16 cellular contexts compared by ENCODE assay signal in the genomic region with DNA sequence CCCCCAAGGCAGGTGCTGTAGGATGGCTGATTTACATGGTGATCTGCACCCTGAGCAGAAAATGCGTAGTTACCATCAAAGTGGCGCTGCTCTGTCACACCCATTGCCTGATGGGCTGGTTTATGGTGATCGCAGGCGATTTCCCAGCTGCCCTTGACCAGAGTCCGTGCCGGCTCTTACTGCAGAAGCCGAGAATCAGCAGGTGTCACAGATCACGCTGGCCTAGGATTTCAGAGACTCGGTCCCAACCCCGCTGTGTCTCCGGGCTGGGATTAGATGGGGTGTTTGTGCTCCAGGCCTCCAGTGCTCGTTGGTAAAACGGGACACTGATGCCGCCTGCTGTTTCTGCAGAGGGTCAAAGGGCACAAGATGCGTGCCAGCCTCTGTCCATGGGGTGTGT.
DNase-seq lines count a peak whose midpoint lies in the region; ATAC-seq and TF ChIP-seq lines count a peak whose summit lies in the region.
"Had no signal": no experiment of that assay in that cellular context is flagged by ENCODE, and none has a peak within 500 bp of the region (broad histone marks: within the 10 kb centered on the region; RNA-seq: fewer than 3 reads in every experiment).

No MANE protein-coding gene starts in this region.

- H3K9ac ChIP-seq in H9 (ENCODE audit: extremely low read depth, insufficient read length, low read length) = no peak overlapping the region

- H3K27ac ChIP-seq in H9 (ENCODE audit: insufficient read length, low read depth, low read length) (no peak overlapping the region), VCaP (peak overlapping the region; percentile 10; the same call in 1 of the 2 replicates), osteoblast (ENCODE audit: low read depth, low read length) (no peak overlapping the region)
- H3K27ac ChIP-seq: 22Rv1 had no signal

- H3K79me1 ChIP-seq in H9 (ENCODE audit: insufficient read depth, low read depth, low read length, poor library complexity, severe bottlenecking) = no peaks in the 10 kb centered on the region

- no peaks in the 10 kb centered on the region for H3K79me2 ChIP-seq in H9 (ENCODE audit: insufficient read depth, low read length)
- peaks cover 36% of the 10 kb centered on the region for H3K79me2 ChIP-seq in osteoblast (ENCODE audit: insufficient read depth, low read length)

- H3K56ac ChIP-seq in H9 (ENCODE audit: insufficient read length, low read depth, low read length) = no peak overlapping the region

- H3K4me3 Mint-ChIP-seq in H9 = no peak overlapping the region
- no peak overlapping the region for H3K4me3 Mint-ChIP-seq in glutamatergic neuron (ENCODE audit: unreplicated experiment)
- H3K4me3 Mint-ChIP-seq: CD14-positive monocyte; CD8-positive, alpha-beta T cell had no signal

- H3T11ph ChIP-seq in H9 (ENCODE audit: low read length) = no peak overlapping the region

- no peak overlapping the region for H2BK20ac ChIP-seq in H9 (ENCODE audit: low read depth, low read length, poor library complexity, severe bottlenecking)

- H4K8ac ChIP-seq in H9 (replicated peaks; ENCODE audit: insufficient read length, low read depth, low read length) = no peak overlapping the region

- H4K20me1 ChIP-seq in H9 (ENCODE audit: control insufficient read depth, insufficient read depth, insufficient read length) = no peaks in the 10 kb centered on the region
- peaks cover 53% of the 10 kb centered on the region for H4K20me1 ChIP-seq in osteoblast (ENCODE audit: insufficient read depth, low read length)

- no peak overlapping the region for H3K27ac Mint-ChIP-seq in H9
- no peak overlapping the region for H3K27ac Mint-ChIP-seq in glutamatergic neuron (ENCODE audit: unreplicated experiment)

- peak; percentile 71 for ATAC-seq in mucosa of descending colon
- no peak for ATAC-seq in GM18873 (IDR thresholded peaks at IDR 0.05; ENCODE audit: low FRiP score, unreplicated experiment)
- ATAC-seq: CD8-positive, alpha-beta T cell had no signal

- H3K36me3 ChIP-seq in mucosa of descending colon (ENCODE audit: low read depth) (no peaks in the 10 kb centered on the region), osteoblast (ENCODE audit: insufficient read depth, low read length) (no peaks in the 10 kb centered on the region)

- H3K27me3 Mint-ChIP-seq in H9 (ENCODE audit: low read depth) = no peaks in the 10 kb centered on the region
- peaks cover 7% of the 10 kb centered on the region for H3K27me3 Mint-ChIP-seq in glutamatergic neuron (ENCODE audit: unreplicated experiment)

- no peaks in the 10 kb centered on the region for H3K23me2 ChIP-seq in H9 (ENCODE audit: insufficient read length, low read depth, low read length, poor library complexity, severe bottlenecking)

- no CpG with 5 or more reads among the region's 15 CpGs for WGBS in H9 (ENCODE audit: extremely low coverage, insufficient read length, low lambda C conversion rate)

- intact Hi-C loops in mucosa of descending colon (cut with DNase I, micrococcal nuclease) = no loop called here

- no peak overlapping the region for H3K4me2 ChIP-seq in H9 (ENCODE audit: insufficient read depth, insufficient read length, low read length)
- no peak overlapping the region for H3K4me2 ChIP-seq in osteoblast (ENCODE audit: insufficient read depth, low read length)

- H2AFZ ChIP-seq in H9 (ENCODE audit: low read length) = no peak overlapping the region
- no peak overlapping the region for H2AFZ ChIP-seq in osteoblast (ENCODE audit: low read length)

- H3K27me3 ChIP-seq in H9 (ENCODE audit: insufficient read depth, low read length) = no peaks in the 10 kb centered on the region
- no peaks in the 10 kb centered on the region for H3K27me3 ChIP-seq in osteoblast (ENCODE audit: insufficient read depth, low read length)

- no peaks in the 10 kb centered on the region for H3K9me3 Mint-ChIP-seq in H9
- peaks cover 12% of the 10 kb centered on the region for H3K9me3 Mint-ChIP-seq in glutamatergic neuron (ENCODE audit: unreplicated experiment)
- H3K9me3 Mint-ChIP-seq: CD8-positive, alpha-beta T cell had no signal

- H3K9me3 ChIP-seq in H9 (ENCODE audit: control insufficient read depth, low read depth, low read length) (no peaks in the 10 kb centered on the region), mucosa of descending colon (no peaks in the 10 kb centered on the region), osteoblast (ENCODE audit: low read depth, low read length) (no peaks in the 10 kb centered on the region)

- H2BK15ac ChIP-seq in H9 (ENCODE audit: low read depth, low read length) = no peak overlapping the region

- no peak overlapping the region for H2BK5ac ChIP-seq in H9 (ENCODE audit: insufficient read length, low read length)

- no peaks in the 10 kb centered on the region; a peak in 1 of 7 replicates for H3K36me3 Mint-ChIP-seq in H9 (ENCODE audit: insufficient read depth in 1 of 3, low read depth in 3 of 3)
- H3K36me3 Mint-ChIP-seq in glutamatergic neuron (ENCODE audit: unreplicated experiment) = no peaks in the 10 kb centered on the region

- H2BK120ac ChIP-seq in H9 (ENCODE audit: low read depth, low read length, poor library complexity, severe bottlenecking) = no peak overlapping the region

- no peak overlapping the region for H2AK5ac ChIP-seq in H9 (ENCODE audit: insufficient read length, low read length)

- no peak overlapping the region for H3K4ac ChIP-seq in H9 (ENCODE audit: low read depth, low read length)

- H3K4me1 ChIP-seq in H9 (ENCODE audit: insufficient read depth, low read length) (no peaks in the 10 kb centered on the region), mucosa of descending colon (ENCODE audit: low read depth) (no peaks in the 10 kb centered on the region), osteoblast (ENCODE audit: insufficient read depth, low read length) (no peaks in the 10 kb centered on the region)

- no peak for TF ChIP-seq CTCF in H9 (conservative IDR thresholded peaks at IDR 0.05)
- TF ChIP-seq CTCF in VCaP (conservative IDR thresholded peaks at IDR 0.05) = no peak
- TF ChIP-seq CTCF in glutamatergic neuron (IDR thresholded peaks at IDR 0.05; ENCODE audit: partially characterized antibody, unreplicated experiment) = no peak
- TF ChIP-seq CTCF in mucosa of descending colon (IDR thresholded peaks at IDR 0.05) = no peak
- TF ChIP-seq CTCF in osteoblast (IDR thresholded peaks at IDR 0.05; ENCODE audit: extremely low read depth, low read depth, low read length) = no peak

- H4K91ac ChIP-seq in H9 (ENCODE audit: insufficient read length, low read depth, low read length) = no peak overlapping the region

- H3K4me3 ChIP-seq in mucosa of descending colon (no peak overlapping the region), osteoblast (ENCODE audit: insufficient read depth, low read length) (no peak overlapping the region)

- H3K18ac ChIP-seq in H9 (ENCODE audit: insufficient read length, low read depth, low read length) = no peak overlapping the region

- no peak overlapping the region for H2BK12ac ChIP-seq in H9 (ENCODE audit: insufficient read length, low read depth, low read length)

- no peak overlapping the region; the same call in 1 of the 2 replicates for H3K14ac ChIP-seq in H9 (ENCODE audit: insufficient read depth, low read length)

- no peak overlapping the region for H3K23ac ChIP-seq in H9 (ENCODE audit: insufficient read length, low read depth, low read length)

- H3K4me1 Mint-ChIP-seq in H9 = peaks cover 7 to 15% of the 10 kb centered on the region in 2 experiments
- peaks cover 2% of the 10 kb centered on the region for H3K4me1 Mint-ChIP-seq in glutamatergic neuron (ENCODE audit: low read depth, unreplicated experiment)

- DNase-seq in H9 = peak; percentile 16
- DNase-seq in glutamatergic neuron = peak; percentile 12
- peak; percentile 37 to 56 (median 54) for DNase-seq in mucosa of descending colon
- DNase-seq in osteoblast (ENCODE audit: insufficient read length, low spot score, missing footprints) = no peak
- no peak for DNase-seq in mesenteric fat pad (ENCODE audit: low spot score)
- DNase-seq in activated T-cell treated with anti-CD3 and anti-CD28 coated beads for 4 hours = no peak
- DNase-seq: CD8-positive, alpha-beta T cell; COR-L47; DND-41; GDM1; GOT3; HCEC 1CT had no signal

- no peak overlapping the region for H4K5ac ChIP-seq in H9 (ENCODE audit: insufficient read length, low read depth, low read length)

Comparison
In these comparisons a context has a peak if more than half of its experiments do, and no peak if none do; other contexts are left out.
1. DNase-seq: peak in H9 (single experiment), glutamatergic neuron (single experiment) and mucosa of descending colon (3 of 3); none in osteoblast (single experiment), mesenteric fat pad (single experiment) and activated T-cell treated with anti-CD3 and anti-CD28 coated beads for 4 hours (single experiment).